2 cellular contexts compared by ENCODE assay signal in the genomic region with DNA sequence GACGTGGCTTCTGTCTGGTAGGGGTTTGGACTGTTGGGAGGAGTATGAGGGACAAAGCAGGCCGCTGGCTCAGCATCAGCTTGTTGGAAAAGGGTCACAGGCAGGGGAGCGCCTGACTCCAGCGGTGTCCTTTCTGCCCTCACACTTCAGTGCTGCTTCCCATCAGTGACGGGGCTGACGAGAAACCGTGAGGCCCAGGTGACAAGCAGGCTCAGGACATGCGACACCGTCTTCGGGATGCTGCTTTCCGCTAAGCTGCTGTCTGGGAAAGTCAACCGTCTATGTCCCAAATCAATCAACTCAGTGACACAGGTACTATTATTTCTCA.
TF ChIP-seq lines count a peak whose summit lies in the region.

No MANE protein-coding gene starts in this region.

TF ChIP-seq in A549, 52 proteins besides CTCF, POLR2A, EP300 and RAD21:
- TF ChIP-seq BHLHE40 (IDR thresholded peaks at IDR 0.05; ENCODE audit: low read depth, low read length) (no peak), KDM5A (IDR thresholded peaks at IDR 0.05) (no peak), RCOR1 (IDR thresholded peaks at IDR 0.05; ENCODE audit: low read depth, low read length) (no peak), HOXB5 (CRISPR knock-in tag; IDR thresholded peaks at IDR 0.05) (no peak), RARB (CRISPR knock-in tag; IDR thresholded peaks at IDR 0.05) (no peak), POLR2AphosphoS2 (conservative IDR thresholded peaks at IDR 0.05; ENCODE audit: low read length) (no peak), ZNF302 (CRISPR knock-in tag; IDR thresholded peaks at IDR 0.05) (no peak), MAFK (IDR thresholded peaks at IDR 0.05; ENCODE audit: partially characterized antibody) (no peak)

TF ChIP-seq in H1, 55 proteins besides CTCF, POLR2A, EP300 and RAD21:
- no peak for TF ChIP-seq JUN (IDR thresholded peaks at IDR 0.05; ENCODE audit: low read depth, low read length)
- TF ChIP-seq, protein P1, sequence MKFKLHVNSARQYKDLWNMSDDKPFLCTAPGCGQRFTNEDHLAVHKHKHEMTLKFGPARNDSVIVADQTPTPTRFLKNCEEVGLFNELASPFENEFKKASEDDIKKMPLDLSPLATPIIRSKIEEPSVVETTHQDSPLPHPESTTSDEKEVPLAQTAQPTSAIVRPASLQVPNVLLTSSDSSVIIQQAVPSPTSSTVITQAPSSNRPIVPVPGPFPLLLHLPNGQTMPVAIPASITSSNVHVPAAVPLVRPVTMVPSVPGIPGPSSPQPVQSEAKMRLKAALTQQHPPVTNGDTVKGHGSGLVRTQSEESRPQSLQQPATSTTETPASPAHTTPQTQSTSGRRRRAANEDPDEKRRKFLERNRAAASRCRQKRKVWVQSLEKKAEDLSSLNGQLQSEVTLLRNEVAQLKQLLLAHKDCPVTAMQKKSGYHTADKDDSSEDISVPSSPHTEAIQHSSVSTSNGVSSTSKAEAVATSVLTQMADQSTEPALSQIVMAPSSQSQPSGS (IDR thresholded peaks at IDR 0.05; ENCODE audit: low read length) = no peak
- TF ChIP-seq EZH2 (IDR thresholded peaks at IDR 0.05; ENCODE audit: low read depth, low read length, severe bottlenecking) = no peak
- no peak for TF ChIP-seq CHD1 (IDR thresholded peaks at IDR 0.05; ENCODE audit: low read depth, low read length)
- TF ChIP-seq CBX5 (IDR thresholded peaks at IDR 0.05; ENCODE audit: low read depth, low read length) = no peak
- no peak for TF ChIP-seq TAF7 (optimal IDR thresholded peaks at IDR 0.05; ENCODE audit: borderline replicate concordance, low read depth, low read length)
- no peak for TF ChIP-seq KDM1A (IDR thresholded peaks at IDR 0.05; ENCODE audit: borderline replicate concordance, low read length)
- TF ChIP-seq SIN3A (conservative IDR thresholded peaks at IDR 0.05 in 1 of 2, IDR thresholded peaks at IDR 0.05 in 1 of 2; ENCODE audit: low read depth in 1 of 2, low read length in 2 of 2) = no peak
- no peak for TF ChIP-seq TAF1 (IDR thresholded peaks at IDR 0.05; ENCODE audit: low read depth, low read length)
- no peak for TF ChIP-seq CEBPB (IDR thresholded peaks at IDR 0.05; ENCODE audit: low read depth, low read length)
- no peak for TF ChIP-seq HDAC6 (IDR thresholded peaks at IDR 0.05; ENCODE audit: low read depth, low read length)
- no peak for TF ChIP-seq TBP (IDR thresholded peaks at IDR 0.05; ENCODE audit: low read depth, low read length)
- TF ChIP-seq CHD2 (IDR thresholded peaks at IDR 0.05; ENCODE audit: low read length) = no peak
- TF ChIP-seq SP1 (IDR thresholded peaks at IDR 0.05; ENCODE audit: low read depth, low read length) = no peak
- TF ChIP-seq ZNF274 (IDR thresholded peaks at IDR 0.05; ENCODE audit: borderline replicate concordance, extremely low read depth, low read length) = no peak
TF ChIP-seq in H1: peak in this region for 0.
